Comparison of ENCODE assay signal across 8 cellular contexts in genomic region chr5:76819851-76820280, GRCh38. TPM values are rescaled to one million over a fixed set of nuclear protein-coding genes. Genes with fewer than 3 reads are reported as not detected.
A peak's percentile ranks its signal among the peaks of the same experiment; 100 is the strongest.
DNase-seq lines count a peak whose midpoint lies in the region; ATAC-seq, FAIRE-seq and TF ChIP-seq lines count a peak whose summit lies in the region.

No MANE protein-coding gene starts in this region.

- H3K4me3 Mint-ChIP-seq in naive B cell: peak overlapping the region; percentile 22 to 87 (median 78)

- H3K9me3 Mint-ChIP-seq in naive B cell: peaks cover 0 to 5% (median 3%) of the 10 kb centered on the region in 7 donors

- peaks cover 44 to 60% (median 47%) of the 10 kb centered on the region in 3 donors for H3K27me3 Mint-ChIP-seq in naive B cell

- H3K4me1 Mint-ChIP-seq in naive B cell: peaks cover 9 to 20% (median 15%) of the 10 kb centered on the region in 3 donors

- H3K27me3 ChIP-seq in AG04450 (ENCODE audit: control insufficient read depth, insufficient read depth, low read length): no peaks in the 10 kb centered on the region

- POLR2A ChIA-PET in AG04450 (lab: Yijun Ruan, JAX): interaction anchor here (0.7 to 1.4 kb wide), 3 partner anchors 42 to 128 kb away, joined by 3 to 6 read pairs (median 3); no protein-coding TSS in a partner anchor

- DNase-seq in AG04450 (ENCODE audit: low read depth, low spot score): no peak
- no peak for DNase-seq in naive B cell
- no peak for DNase-seq in urothelium cell line (ENCODE audit: low spot score)
- DNase-seq in NCI-H2171 (lab: John Stamatoyannopoulos, UW): no peak

- H3K27ac ChIP-seq in AG04450 (ENCODE audit: low read depth, low read length): no peak overlapping the region

- H3K36me3 Mint-ChIP-seq in naive B cell: no peaks in the 10 kb centered on the region

- H3K4me3 ChIP-seq in AG04450 (ENCODE audit: low read depth, low read length): peak overlapping the region; percentile 84

- no peaks in the 10 kb centered on the region; the same call in 1 of the 2 replicates for H3K9me3 ChIP-seq in AG04450 (ENCODE audit: control insufficient read depth, insufficient read depth, low read length)

- no peak for TF ChIP-seq CTCF in AG04450 (IDR thresholded peaks at IDR 0.05; ENCODE audit: low read depth, low read length)

- peak overlapping the region in 2 of 6 donors; percentile 26 to 69 for H3K27ac Mint-ChIP-seq in naive B cell

- ATAC-seq in esophagus mucosa (peak; percentile 2), naive B cell (ENCODE audit: low read depth in 2 of 2) (no peak), HG02970 (IDR thresholded peaks at IDR 0.05; ENCODE audit: low FRiP score, unreplicated experiment) (no peak), HG02973 (IDR thresholded peaks at IDR 0.05; ENCODE audit: unreplicated experiment) (no peak)

- CTCF ChIA-PET in AG04450 (lab: Charles Lee): interaction anchor here (0.6 to 1.6 kb wide), 6 partner anchors 10 to 178 kb away, joined by 3 to 8 read pairs (median 4); no protein-coding TSS in a partner anchor

- no peak for FAIRE-seq in urothelium cell line (lab: Jason Lieb, UNC)

TF ChIP-seq in PFSK-1, 5 proteins besides CTCF, POLR2A, EP300 and RAD21:
- TF ChIP-seq SIN3A (IDR thresholded peaks at IDR 0.05; ENCODE audit: borderline replicate concordance, insufficient read depth, low read length): 0 out of 2 replicates have a peak, but pooled peaks have one; percentile 31
- TF ChIP-seq, protein P1, sequence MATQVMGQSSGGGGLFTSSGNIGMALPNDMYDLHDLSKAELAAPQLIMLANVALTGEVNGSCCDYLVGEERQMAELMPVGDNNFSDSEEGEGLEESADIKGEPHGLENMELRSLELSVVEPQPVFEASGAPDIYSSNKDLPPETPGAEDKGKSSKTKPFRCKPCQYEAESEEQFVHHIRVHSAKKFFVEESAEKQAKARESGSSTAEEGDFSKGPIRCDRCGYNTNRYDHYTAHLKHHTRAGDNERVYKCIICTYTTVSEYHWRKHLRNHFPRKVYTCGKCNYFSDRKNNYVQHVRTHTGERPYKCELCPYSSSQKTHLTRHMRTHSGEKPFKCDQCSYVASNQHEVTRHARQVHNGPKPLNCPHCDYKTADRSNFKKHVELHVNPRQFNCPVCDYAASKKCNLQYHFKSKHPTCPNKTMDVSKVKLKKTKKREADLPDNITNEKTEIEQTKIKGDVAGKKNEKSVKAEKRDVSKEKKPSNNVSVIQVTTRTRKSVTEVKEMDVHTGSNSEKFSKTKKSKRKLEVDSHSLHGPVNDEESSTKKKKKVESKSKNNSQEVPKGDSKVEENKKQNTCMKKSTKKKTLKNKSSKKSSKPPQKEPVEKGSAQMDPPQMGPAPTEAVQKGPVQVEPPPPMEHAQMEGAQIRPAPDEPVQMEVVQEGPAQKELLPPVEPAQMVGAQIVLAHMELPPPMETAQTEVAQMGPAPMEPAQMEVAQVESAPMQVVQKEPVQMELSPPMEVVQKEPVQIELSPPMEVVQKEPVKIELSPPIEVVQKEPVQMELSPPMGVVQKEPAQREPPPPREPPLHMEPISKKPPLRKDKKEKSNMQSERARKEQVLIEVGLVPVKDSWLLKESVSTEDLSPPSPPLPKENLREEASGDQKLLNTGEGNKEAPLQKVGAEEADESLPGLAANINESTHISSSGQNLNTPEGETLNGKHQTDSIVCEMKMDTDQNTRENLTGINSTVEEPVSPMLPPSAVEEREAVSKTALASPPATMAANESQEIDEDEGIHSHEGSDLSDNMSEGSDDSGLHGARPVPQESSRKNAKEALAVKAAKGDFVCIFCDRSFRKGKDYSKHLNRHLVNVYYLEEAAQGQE (IDR thresholded peaks at IDR 0.05; ENCODE audit: insufficient read depth in 1 of 2, low read depth in 2 of 2, low read length in 2 of 2): no peak
- no peak for TF ChIP-seq POLR2AphosphoS5 (IDR thresholded peaks at IDR 0.05; ENCODE audit: low read depth, low read length)
- TF ChIP-seq FOXP2 (optimal IDR thresholded peaks at IDR 0.05; ENCODE audit: borderline replicate concordance, extremely low read depth, extremely low read length, insufficient read depth): peak; percentile 12

RNA-seq across cellular contexts. Expression of gene F2RL1, which starts 1.0 kb away (rescaled TPM):
- polyA plus RNA-seq in AG04450 (2011; rRNA removed) (11.0 and 11.4 TPM in 2 replicates), naive B cell (ENCODE audit: low read depth in 6 of 6) (under 1 TPM in 4 of 6 donors, not detected in 2; 0.13 to 0.42 (median 0.20) TPM)
- 8.8 and 12.6 TPM in 2 replicates for polyA minus RNA-seq in AG04450 (2011; rRNA and poly(A)+ RNA removed)
- polyA plus RNA-seq in PFSK-1 (2012; ENCODE audit: insufficient read length, low read depth): 50.1 TPM
- 12.0 TPM for total RNA-seq in esophagus mucosa

RNA-seq across cellular contexts. Expression of gene S100Z, which starts 29.9 kb away (rescaled TPM):
- not detected in 2 replicates for polyA plus RNA-seq in AG04450 (2011; rRNA removed)
- polyA minus RNA-seq in AG04450 (2011; rRNA and poly(A)+ RNA removed): not detected in 2 replicates
- not detected for polyA plus RNA-seq in PFSK-1 (2012; ENCODE audit: insufficient read length, low read depth)
- total RNA-seq in esophagus mucosa: 0.40 TPM
- not detected for polyA plus RNA-seq in naive B cell (ENCODE audit: low read depth in 6 of 6)
